In genomic region chr1:61082336-61083013, GRCh38 we compare ENCODE assay signal across 8 cellular contexts. TPM values are rescaled to one million over a fixed set of nuclear protein-coding genes. Genes with fewer than 3 reads are reported as not detected.
DNase-seq lines count a peak whose midpoint lies in the region; ATAC-seq, FAIRE-seq and TF ChIP-seq lines count a peak whose summit lies in the region.

Gene NFIA, plus strand, starts transcription at chr1:61082561.

- H3K4me3 Mint-ChIP-seq in naive thymus-derived CD8-positive, alpha-beta T cell = peak within 1 kb of the TSS; percentile 88 to 99 (median 94)

- H3K4me1 ChIP-seq in OCI-LY1 (ENCODE audit: insufficient read depth, low read length, severe bottlenecking) (peaks cover 65% of the 10 kb centered on the region), urinary bladder (ENCODE audit: insufficient read depth) (peaks cover 5% of the 10 kb centered on the region)

- peaks cover 0 to 15% (median 0%) of the 10 kb centered on the region in 5 donors for H3K27me3 Mint-ChIP-seq in naive thymus-derived CD8-positive, alpha-beta T cell

- H3K27me3 ChIP-seq in OCI-LY1 (ENCODE audit: insufficient read depth, low read length) = no peaks in the 10 kb centered on the region

- H3K9me2 ChIP-seq in OCI-LY1 (ENCODE audit: low read depth, low read length) = no peaks in the 10 kb centered on the region

- H3K27ac ChIP-seq in 22Rv1 (peak within 1 kb of the TSS; percentile 97), OCI-LY1 (ENCODE audit: low read depth, low read length, poor library complexity, severe bottlenecking) (peak within 1 kb of the TSS; percentile 93), urinary bladder (ENCODE audit: low read depth) (peak within 1 kb of the TSS; percentile 99)

- H3K4me1 Mint-ChIP-seq in naive thymus-derived CD8-positive, alpha-beta T cell = peaks cover 25 to 50% (median 48%) of the 10 kb centered on the region in 4 donors

- DNase-seq in H54 (ENCODE audit: insufficient read length, low spot score) = peak; percentile 62
- peak; percentile 69 for DNase-seq in activated effector memory CD4-positive, alpha-beta T cell treated with anti-CD3 and anti-CD28 coated beads, Interleukin-2, amount 50 U/mL, for 16 hours
- peak; percentile 69 for DNase-seq in fibroblast of the conjunctiva (ENCODE audit: low read depth)
- peak in 6 of 10 donors; percentile 35 to 66 (median 38) for DNase-seq in naive thymus-derived CD8-positive, alpha-beta T cell

- peaks cover 5% of the 10 kb centered on the region; the same call in 1 of the 2 replicates for H3F3A ChIP-seq in OCI-LY1 (ENCODE audit: insufficient read depth, low read length)

- FAIRE-seq in H54 (lab: Jason Lieb, UNC) = peak; percentile 33

- H3K36me3 Mint-ChIP-seq in naive thymus-derived CD8-positive, alpha-beta T cell = no peaks in the 10 kb centered on the region

- no peaks in the 10 kb centered on the region for H3K9me3 ChIP-seq in OCI-LY1 (ENCODE audit: low read length)

- ATAC-seq in naive thymus-derived CD8-positive, alpha-beta T cell = peak; percentile 18 to 24
- no peak for ATAC-seq in GM18909 (IDR thresholded peaks at IDR 0.05; ENCODE audit: poor library complexity, unreplicated experiment)

- H3K79me2 ChIP-seq in OCI-LY1 (ENCODE audit: insufficient read depth, low read length) = peaks cover 39% of the 10 kb centered on the region

- peak within 1 kb of the TSS; percentile 89 for H3K9ac ChIP-seq in OCI-LY1 (ENCODE audit: low read length)

- peak within 1 kb of the TSS; percentile 98 for H3K4me2 ChIP-seq in OCI-LY1 (ENCODE audit: low read length)

- no peak for TF ChIP-seq POLR2A in H54 (IDR thresholded peaks at IDR 0.05; ENCODE audit: low read depth, low read length)

- POLR2A ChIA-PET in naive thymus-derived CD8-positive, alpha-beta T cell (lab: Charles Lee) = interaction anchor here (0.7 to 3.2 kb wide), 6 partner anchors 9 to 1354 kb away, joined by 3 to 30 read pairs (median 6); no protein-coding TSS in a partner anchor

- H2AFZ ChIP-seq in OCI-LY1 (ENCODE audit: low read length) = peak within 1 kb of the TSS; percentile 48; the same call in 1 of the 2 replicates

- H3K27ac Mint-ChIP-seq in naive thymus-derived CD8-positive, alpha-beta T cell = peak within 1 kb of the TSS; percentile 72 to 99 (median 92)

- TF ChIP-seq CTCF in 22Rv1 (IDR thresholded peaks at IDR 0.05) (no peak), OCI-LY1 (IDR thresholded peaks at IDR 0.05; ENCODE audit: low read length) (no peak)

- H3K36me3 ChIP-seq in OCI-LY1 (ENCODE audit: insufficient read depth, low read length) = peaks cover under 1% of the 10 kb centered on the region; the same call in 1 of the 2 replicates
- no peaks in the 10 kb centered on the region for H3K36me3 ChIP-seq in urinary bladder (ENCODE audit: insufficient read depth)

- H3K9me3 Mint-ChIP-seq in naive thymus-derived CD8-positive, alpha-beta T cell = no peaks in the 10 kb centered on the region

- WGBS in urinary bladder = under 1% methylated on average over 60 of the region's 69 CpGs

- no peaks in the 10 kb centered on the region for H4K20me1 ChIP-seq in OCI-LY1 (ENCODE audit: insufficient read depth, low read length)

- H3K4me3 ChIP-seq in OCI-LY1 (ENCODE audit: low read depth, low read length, poor library complexity, severe bottlenecking) (peak within 1 kb of the TSS; percentile 97), urinary bladder (ENCODE audit: low read depth, low read length) (peak within 1 kb of the TSS; percentile 100)

RNA-seq across cellular contexts. Expression of gene NFIA, which starts in this region (rescaled TPM):
- total RNA-seq in naive thymus-derived CD8-positive, alpha-beta T cell = 1 to 10 TPM; 6.3 to 7.1 TPM
- polyA plus RNA-seq in naive thymus-derived CD8-positive, alpha-beta T cell = 1 to 10 TPM; 7.4 to 7.8 (median 7.6) TPM
- 105 TPM for total RNA-seq in urinary bladder
- polyA plus RNA-seq in urinary bladder = 18.1 TPM

Comparison
In these comparisons a context has a peak if more than half of its experiments do, and no peak if none do; other contexts are left out.
1. RNA of gene NFIA (total RNA-seq): 105 TPM in urinary bladder (single experiment); 6.3 to 7.1 TPM in naive thymus-derived CD8-positive, alpha-beta T cell; every median in the first group is over 10 times any median in the second.
2. Peak in every context shown above with its lines, with median percentiles within 50 percentile points of each other: H3K27ac ChIP-seq and DNase-seq.